30 cellular contexts compared by ENCODE assay signal in genomic region chr5:124111886-124112285, GRCh38.
A peak's percentile ranks its signal among the peaks of the same experiment; 100 is the strongest.
DNase-seq lines count a peak whose midpoint lies in the region; ATAC-seq and TF ChIP-seq lines count a peak whose summit lies in the region.
"Had no signal": no experiment of that assay in that cellular context is flagged by ENCODE, and none has a peak within 500 bp of the region (broad histone marks: within the 10 kb centered on the region; RNA-seq: fewer than 3 reads in every experiment).

No MANE protein-coding gene starts in this region.

- H3K4me2 ChIP-seq in mammary epithelial cell (ENCODE audit: insufficient read depth, low read depth, low read length): no peak overlapping the region

- intact Hi-C loops in mammary epithelial cell (cut with micrococcal nuclease): no loop called here

- no peaks in the 10 kb centered on the region for H3K9me3 ChIP-seq in mammary epithelial cell (replicated peaks; ENCODE audit: insufficient read depth, low read length)
- H3K9me3 ChIP-seq: HAP-1, ovary, SJCRH30 had no signal

- H3K9ac ChIP-seq in mammary epithelial cell (ENCODE audit: insufficient read depth, low read length): no peak overlapping the region

- TF ChIP-seq CTCF in mammary epithelial cell (conservative IDR thresholded peaks at IDR 0.05 in 1 of 2, IDR thresholded peaks at IDR 0.05 in 1 of 2; ENCODE audit: extremely low read depth in 1 of 2, insufficient read depth in 1 of 2, low read depth in 1 of 2, low read length in 2 of 2): no peak

- dilution Hi-C loops in mammary epithelial cell (cut with HindIII; ENCODE audit: low sequenced_read_pairs): no loop called here

- H3K36me3 ChIP-seq in mammary epithelial cell (ENCODE audit: insufficient read depth, low read length): no peaks in the 10 kb centered on the region
- H3K36me3 ChIP-seq: HAP-1, ovary, SJCRH30, WERI-Rb-1 had no signal

- CTCF ChIA-PET in mammary epithelial cell (lab: Charles Lee; ENCODE audit: low non-redundant PET): no interaction called here

- no peaks in the 10 kb centered on the region for H4K20me1 ChIP-seq in mammary epithelial cell (ENCODE audit: insufficient read depth, low read length)

- 64% methylated on average over 2 of the region's 2 CpGs for WGBS in mammary epithelial cell (ENCODE audit: low coverage, missing lambda C conversion rate)

- H3K27me3 Mint-ChIP-seq in effector memory CD8-positive, alpha-beta T cell: no peaks in the 10 kb centered on the region
- H3K27me3 Mint-ChIP-seq: activated naive CD8-positive, alpha-beta T cell; memory B cell had no signal

- ATAC-seq in effector memory CD8-positive, alpha-beta T cell (replicated peaks): no peak
- ATAC-seq: K562, Panc1 had no signal

- H3K79me2 ChIP-seq in mammary epithelial cell (ENCODE audit: insufficient read depth, low read length): no peaks in the 10 kb centered on the region

- H3K36me3 Mint-ChIP-seq in effector memory CD8-positive, alpha-beta T cell (ENCODE audit: insufficient read depth): no peaks in the 10 kb centered on the region
- H3K36me3 Mint-ChIP-seq: activated naive CD8-positive, alpha-beta T cell; memory B cell had no signal

- in situ Hi-C loops in mammary epithelial cell (cut with MboI; ENCODE audit: low sequenced_read_pairs in 2 of 2): no loop called here

- H3K27ac ChIP-seq in mammary epithelial cell (ENCODE audit: insufficient read depth, low read depth, low read length): no peak overlapping the region
- H3K27ac ChIP-seq: C4-2B, ovary, SJCRH30, WERI-Rb-1 had no signal

- H3K4me3 Mint-ChIP-seq in effector memory CD8-positive, alpha-beta T cell: no peak overlapping the region
- H3K4me3 Mint-ChIP-seq: activated naive CD8-positive, alpha-beta T cell; memory B cell had no signal

- H3K9me3 Mint-ChIP-seq in effector memory CD8-positive, alpha-beta T cell: peaks cover 6 to 15% of the 10 kb centered on the region in 2 donors
- H3K9me3 Mint-ChIP-seq: memory B cell had no signal

- H3K4me3 ChIP-seq in mammary epithelial cell (replicated peaks in 1 of 3; ENCODE audit: insufficient read depth in 1 of 3, low read depth in 2 of 3, low read length in 3 of 3): no peak overlapping the region
- H3K4me3 ChIP-seq: HAP-1, K562, ovary, SJCRH30 had no signal

- H3K4me1 Mint-ChIP-seq in effector memory CD8-positive, alpha-beta T cell (ENCODE audit: low read depth in 2 of 2): no peaks in the 10 kb centered on the region
- H3K4me1 Mint-ChIP-seq: memory B cell had no signal

- no peaks in the 10 kb centered on the region for H3K4me1 ChIP-seq in mammary epithelial cell (ENCODE audit: insufficient read depth, low read length)
- H3K4me1 ChIP-seq: SJCRH30 had no signal

- DNase-seq in Daoy (ENCODE audit: low read depth): peak; percentile 20
- DNase-seq in M059J (ENCODE audit: low read depth): peak; percentile 12
- peak; percentile 71 for DNase-seq in mammary epithelial cell
- peak; percentile 6 for DNase-seq in glomerular visceral epithelial cell (ENCODE audit: extremely low spot score)
- DNase-seq in activated naive CD4-positive, alpha-beta T cell (lab: John Stamatoyannopoulos, UW): no peak
- no peak for DNase-seq in effector memory CD8-positive, alpha-beta T cell
- DNase-seq in superior temporal gyrus (ENCODE audit: extremely low spot score): no peak
- DNase-seq in NCI-H2227 (lab: John Stamatoyannopoulos, UW; ENCODE audit: unreplicated experiment): no peak
- DNase-seq: activated CD4-positive, alpha-beta T cell treated with anti-CD3 and anti-CD28 coated beads for 48 hours; activated effector memory CD4-positive, alpha-beta T cell treated with Interleukin-2 at 50 U/mL for 16 hours; anterior cingulate cortex; COR-L47; DMS53; effector CD4-positive, alpha-beta T cell; NCI-H1417 treated with DMSO at 0.1 percent for 48 hours; NCI-H2029 treated with DMSO at 0.1 percent for 48 hours; NCI-H526; ovary; retina; SJCRH30; stimulated activated CD4-positive, alpha-beta T cell treated with anti-CD3 and anti-CD28 coated beads, Interleukin-1b, Interleukin-23, amount 100 ng/mL, for 48 hours; stimulated activated naive CD4-positive, alpha-beta T cell treated with Interleukin-2 at 50 U/mL for 16 hours; T1000; WERI-Rb-1 had no signal

- H2AFZ ChIP-seq in mammary epithelial cell (ENCODE audit: low read depth, low read length): no peak overlapping the region

- no TSS peak for BruUV-seq in mammary epithelial cell (replicated peaks; lab: Mats Ljungman, UMichigan)

- no peak overlapping the region for H3K27ac Mint-ChIP-seq in effector memory CD8-positive, alpha-beta T cell
- H3K27ac Mint-ChIP-seq: activated naive CD8-positive, alpha-beta T cell; memory B cell had no signal

- no peaks in the 10 kb centered on the region for H3K27me3 ChIP-seq in mammary epithelial cell (ENCODE audit: insufficient read depth, low read length)
- H3K27me3 ChIP-seq: ovary, SJCRH30 had no signal

Comparison
In these comparisons a context has a peak if more than half of its experiments do, and no peak if none do; other contexts are left out.
1. DNase-seq: peak in Daoy (single experiment), M059J (single experiment), mammary epithelial cell (single experiment) and glomerular visceral epithelial cell (single experiment); none in activated naive CD4-positive, alpha-beta T cell (0 of 4), effector memory CD8-positive, alpha-beta T cell (0 of 3), superior temporal gyrus (single experiment) and NCI-H2227 (single experiment).